ENCODE assay signal across 13 cellular contexts in genomic region chr13:28442872-28443271, GRCh38. TPM values are rescaled to one million over a fixed set of nuclear protein-coding genes. Genes with fewer than 3 reads are reported as not detected.
DNase-seq lines count a peak whose midpoint lies in the region; ATAC-seq and TF ChIP-seq lines count a peak whose summit lies in the region.
"Had no signal": no experiment of that assay in that cellular context is flagged by ENCODE, and none has a peak within 500 bp of the region (broad histone marks: within the 10 kb centered on the region; RNA-seq: fewer than 3 reads in every experiment).

No MANE protein-coding gene starts in this region.

- no peak overlapping the region for H3K14ac ChIP-seq in H9 (ENCODE audit: insufficient read depth, low read length)

- peaks cover 2% of the 10 kb centered on the region for H3K9me3 ChIP-seq in H9 (ENCODE audit: control insufficient read depth, low read depth, low read length)
- H3K9me3 ChIP-seq in adrenal gland (replicated peaks in 1 of 3) = peaks cover 0 to 3% (median under 1%) of the 10 kb centered on the region in 3 donors

- no peak overlapping the region for H2BK120ac ChIP-seq in H9 (ENCODE audit: low read depth, low read length, poor library complexity, severe bottlenecking)

- no peak overlapping the region for H3K4me2 ChIP-seq in H9 (ENCODE audit: insufficient read depth, insufficient read length, low read length)

- H3K56ac ChIP-seq in H9 (ENCODE audit: insufficient read length, low read depth, low read length) = no peak overlapping the region

- no peak overlapping the region for H3K9ac ChIP-seq in H9 (ENCODE audit: extremely low read depth, insufficient read length, low read length)

- no peak overlapping the region for H2AFZ ChIP-seq in H9 (ENCODE audit: low read length)

- no peak overlapping the region for H3K23ac ChIP-seq in H9 (ENCODE audit: insufficient read length, low read depth, low read length)

- no peak overlapping the region for H2AK5ac ChIP-seq in H9 (ENCODE audit: insufficient read length, low read length)

- H3K4ac ChIP-seq in H9 (ENCODE audit: low read depth, low read length) = no peak overlapping the region

- H3K27me3 Mint-ChIP-seq in H9 (ENCODE audit: low read depth) = no peaks in the 10 kb centered on the region

- no peak overlapping the region for H3T11ph ChIP-seq in H9 (ENCODE audit: low read length)

- H3K4me1 Mint-ChIP-seq in H9 = peaks cover 43 to 49% of the 10 kb centered on the region in 2 experiments

- H3K23me2 ChIP-seq in H9 (ENCODE audit: insufficient read length, low read depth, low read length, poor library complexity, severe bottlenecking) = no peaks in the 10 kb centered on the region

- H3K9me3 Mint-ChIP-seq in H9 = peaks cover 12 to 19% of the 10 kb centered on the region in 2 experiments

- no peak overlapping the region for H4K91ac ChIP-seq in H9 (ENCODE audit: insufficient read length, low read depth, low read length)

- H2BK12ac ChIP-seq in H9 (ENCODE audit: insufficient read length, low read depth, low read length) = no peak overlapping the region

- peaks cover 50 to 70% (median 55%) of the 10 kb centered on the region in 3 experiments for H3K36me3 Mint-ChIP-seq in H9 (ENCODE audit: insufficient read depth in 1 of 3, low read depth in 3 of 3)

- H2BK5ac ChIP-seq in H9 (ENCODE audit: insufficient read length, low read length) = no peak overlapping the region

- no peaks in the 10 kb centered on the region for H3K36me3 ChIP-seq in adrenal gland (replicated peaks in 1 of 2)
- H3K36me3 ChIP-seq: MG63 had no signal

- TF ChIP-seq CTCF in H9 (conservative IDR thresholded peaks at IDR 0.05) (no peak), adrenal gland (IDR thresholded peaks at IDR 0.05) (no peak)

- no peaks in the 10 kb centered on the region for H4K20me1 ChIP-seq in H9 (ENCODE audit: control insufficient read depth, insufficient read depth, insufficient read length)

- intact Hi-C loops in adrenal gland (cut with DNase I) (no loop called here), left cardiac atrium (cut with DNase I) (no loop called here)

- H3K4me1 ChIP-seq in H9 (ENCODE audit: insufficient read depth, low read length) (peaks cover 19% of the 10 kb centered on the region), adrenal gland (replicated peaks in 1 of 2) (no peaks in the 10 kb centered on the region)

- no peak for TF ChIP-seq POLR2A in adrenal gland (IDR thresholded peaks at IDR 0.05)

- peaks cover 3% of the 10 kb centered on the region for H3K79me1 ChIP-seq in H9 (ENCODE audit: insufficient read depth, low read depth, low read length, poor library complexity, severe bottlenecking)

- ATAC-seq in left cardiac atrium (peak; percentile 84), GM19467 (IDR thresholded peaks at IDR 0.05; ENCODE audit: unreplicated experiment) (no peak)
- ATAC-seq: K562 had no signal

- peak overlapping the region; percentile 20 to 93 (median 92); a peak in 5 of 7 replicates for H3K27ac Mint-ChIP-seq in H9

- H4K5ac ChIP-seq in H9 (ENCODE audit: insufficient read length, low read depth, low read length) = no peak overlapping the region

- H3K27me3 ChIP-seq in H9 (ENCODE audit: insufficient read depth, low read length) = no peaks in the 10 kb centered on the region
- no peaks in the 10 kb centered on the region for H3K27me3 ChIP-seq in adrenal gland
- H3K27me3 ChIP-seq: MG63 had no signal

- DNase-seq in H9 (no peak), adrenal gland (peak; percentile 22 to 66 (median 43)), left cardiac atrium (no peak), mucosa of gallbladder (ENCODE audit: low spot score) (peak; percentile 36), DMS79 (lab: John Stamatoyannopoulos, UW) (no peak), NCI-H1092 (lab: John Stamatoyannopoulos, UW) (no peak)
- DNase-seq: MG63, NCI-H1105, NCI-H187, NCI-H69 had no signal

- peaks cover 5% of the 10 kb centered on the region; the same call in 1 of the 2 replicates for H3K79me2 ChIP-seq in H9 (ENCODE audit: insufficient read depth, low read length)

- no peak overlapping the region for H4K8ac ChIP-seq in H9 (replicated peaks; ENCODE audit: insufficient read length, low read depth, low read length)

- no peak overlapping the region for H3K4me3 Mint-ChIP-seq in H9

- H2BK20ac ChIP-seq in H9 (ENCODE audit: low read depth, low read length, poor library complexity, severe bottlenecking) = no peak overlapping the region

- H3K18ac ChIP-seq in H9 (ENCODE audit: insufficient read length, low read depth, low read length) = no peak overlapping the region

- WGBS in H9 (ENCODE audit: extremely low coverage, insufficient read length, low lambda C conversion rate) = no CpG with 5 or more reads among the region's 3 CpGs
- WGBS in adrenal gland, 4 donors = 24 to 39% (median 32%) methylated on average over 3 of the region's 3 CpGs

- H3K27ac ChIP-seq in H9 (ENCODE audit: insufficient read length, low read depth, low read length) (no peak overlapping the region), adrenal gland (no peak overlapping the region)
- H3K27ac ChIP-seq: RWPE1 had no signal

- H3K4me3 ChIP-seq in adrenal gland = no peak overlapping the region
- H3K4me3 ChIP-seq: K562, MG63 had no signal

- H2BK15ac ChIP-seq in H9 (ENCODE audit: low read depth, low read length) = no peak overlapping the region

RNA-seq across cellular contexts. Expression of gene FLT1, which starts 52.1 kb away (rescaled TPM):
- total RNA-seq in H9 (2021) = 83.4 and 84.1 TPM in 2 replicates
- total RNA-seq in adrenal gland = 10 to 100 TPM; 18.1 to 55.9 (median 26.5) TPM
- 10 to 100 TPM in 1 of 3 donors, 1 to 10 TPM in 2; 2.7 to 25.4 (median 6.0) TPM for polyA plus RNA-seq in adrenal gland
- total RNA-seq in left cardiac atrium = 10 to 100 TPM; 38.7 to 49.5 TPM
- total RNA-seq in mucosa of gallbladder = 23.6 TPM

Comparison
In these comparisons a context has a peak if more than half of its experiments do, and no peak if none do; other contexts are left out.
1. DNase-seq: peak in adrenal gland (7 of 7) and mucosa of gallbladder (single experiment); none in H9 (single experiment), left cardiac atrium (single experiment), DMS79 (single experiment) and NCI-H1092 (single experiment).